In the genomic region with DNA sequence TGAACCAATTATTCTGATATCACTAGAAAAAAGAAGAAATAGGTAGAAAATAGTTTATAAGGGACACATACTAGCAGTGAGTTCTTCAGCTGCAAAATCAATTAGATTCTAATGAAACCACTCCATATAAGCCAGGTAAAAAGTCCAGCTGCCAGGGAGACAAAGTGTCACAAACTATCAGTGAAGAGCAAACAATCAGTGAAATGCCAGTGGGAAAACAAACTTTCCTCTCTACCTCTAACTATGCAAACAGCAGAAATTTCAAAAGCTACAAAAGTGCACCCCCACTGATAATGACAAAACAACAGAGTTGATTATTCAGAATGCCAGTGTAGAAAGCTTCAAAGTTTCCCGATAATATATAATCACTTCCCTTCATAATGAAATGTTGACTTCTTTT, we compare ENCODE assay signal across 18 cellular contexts.
"Had no signal": no experiment of that assay in that cellular context is flagged by ENCODE, and none has a peak within 500 bp of the region (broad histone marks: within the 10 kb centered on the region; RNA-seq: fewer than 3 reads in every experiment).

No MANE protein-coding gene starts in this region.

- H3K27ac ChIP-seq: adrenal gland, epithelial cell of prostate, gastrocnemius medialis, heart left ventricle, ovary, transverse colon had no signal

- H3K36me3 ChIP-seq: adrenal gland, gastrocnemius medialis, heart left ventricle, ovary, transverse colon had no signal

- FAIRE-seq: islet of Langerhans had no signal

- H3K4me1 ChIP-seq: adrenal gland, gastrocnemius medialis, heart left ventricle, transverse colon had no signal

- DNase-seq: activated CD4-positive, alpha-beta memory T cell treated with anti-CD3 and anti-CD28 coated beads, Interleukin-2, amount 10 ng/mL, durations not matched to agents 7 days and 5 days; activated CD4-positive, alpha-beta T cell treated with anti-CD3 and anti-CD28 coated beads for 36 hours; activated effector memory CD4-positive, alpha-beta T cell treated with Interleukin-2 at 50 U/mL for 16 hours; activated T-cell treated with anti-CD3 and anti-CD28 coated beads, Interleukin-2, amount 50 U/mL, for 24 hours; adrenal gland; dermis blood vessel endothelial cell; effector memory CD8-positive, alpha-beta T cell; gastrocnemius medialis; heart left ventricle; mammary epithelial cell; naive B cell; ovary; stimulated activated naive B cell treated with anti-CD40 and anti-IgM and Interleukin-4, amounts not matched to agents 10 μg/mL and 1 μg/mL and 100 μg/mL, for 72 hours; substantia nigra; T-helper 2 cell; transverse colon had no signal

- H3K4me3 ChIP-seq: adrenal gland, gastrocnemius medialis, heart left ventricle, ovary, transverse colon had no signal

- H3K9me3 ChIP-seq: adrenal gland, gastrocnemius medialis, heart left ventricle, ovary, transverse colon had no signal

- H3K27me3 ChIP-seq: adrenal gland, gastrocnemius medialis, heart left ventricle, ovary, transverse colon had no signal
